ENCODE assay signal across 8 cellular contexts in genomic region chr12:112382866-112383265, GRCh38. TPM values are rescaled to one million over a fixed set of nuclear protein-coding genes. Genes with fewer than 3 reads are reported as not detected.
A peak's percentile ranks its signal among the peaks of the same experiment; 100 is the strongest.
DNase-seq lines count a peak whose midpoint lies in the region; ATAC-seq and TF ChIP-seq lines count a peak whose summit lies in the region.

No MANE protein-coding gene starts in this region.

- peaks cover 31% of the 10 kb centered on the region for H3K4me1 Mint-ChIP-seq in neural crest cell

- H3K27ac Mint-ChIP-seq in neural crest cell (ENCODE audit: unreplicated experiment): no peak overlapping the region

- CTCF ChIA-PET in BJ (lab: Yijun Ruan, JAX): interaction anchor here (1.8 kb wide), 1 partner anchor 185 kb away, joined by 5 read pairs; no protein-coding TSS in a partner anchor

- no peaks in the 10 kb centered on the region for H3K36me3 Mint-ChIP-seq in neural crest cell (ENCODE audit: low read depth)

- TF ChIP-seq CTCF in BJ (IDR thresholded peaks at IDR 0.05; ENCODE audit: insufficient read depth, low read depth, low read length) (no peak), LNCaP clone FGC (IDR thresholded peaks at IDR 0.05; ENCODE audit: control insufficient read depth, extremely low read depth, insufficient read depth) (no peak), neural crest cell (conservative IDR thresholded peaks at IDR 0.05) (no peak)

- peak overlapping the region; percentile 92 for H3K4me3 Mint-ChIP-seq in neural crest cell

- ATAC-seq in HG03139 (IDR thresholded peaks at IDR 0.05; ENCODE audit: unreplicated experiment): no peak
- ATAC-seq in GM21447 (IDR thresholded peaks at IDR 0.05; ENCODE audit: unreplicated experiment): no peak

- DNase-seq in BJ (ENCODE audit: low read depth) (no peak), LNCaP clone FGC (ENCODE audit: low read depth) (no peak), neural crest cell (ENCODE audit: low read depth, low spot score) (no peak), KBM-7 (no peak), HUDEP-2 (lab: John Stamatoyannopoulos, UW; ENCODE audit: unreplicated experiment in 76 of 76) (no peak)

- H3K27ac ChIP-seq in cingulate gyrus (ENCODE audit: low read depth, low read length): peak overlapping the region; percentile 85

- in situ Hi-C loops in KBM-7 (cut with MboI; ENCODE audit: low pct_unique_long_range_greater_than_20kb, low sequenced_read_pairs): no loop called here

- H3K27me3 Mint-ChIP-seq in neural crest cell (ENCODE audit: low read depth): peaks cover 3% of the 10 kb centered on the region

- peak overlapping the region; percentile 50; the same call in 1 of the 2 replicates for H3K4me3 ChIP-seq in BJ (ENCODE audit: low read depth, low read length)
- H3K4me3 ChIP-seq in LNCaP clone FGC (ENCODE audit: low read depth, low read length): peak overlapping the region; percentile 74

- POLR2A ChIA-PET in BJ (lab: Charles Lee): no interaction called here

- H3K36me3 ChIP-seq in BJ (ENCODE audit: control insufficient read depth, insufficient read depth, low read length): no peaks in the 10 kb centered on the region

- H3K9me3 Mint-ChIP-seq in neural crest cell: no peaks in the 10 kb centered on the region

- H3K27me3 ChIP-seq in BJ (ENCODE audit: control insufficient read depth, insufficient read depth, low read length): no peaks in the 10 kb centered on the region

RNA-seq across cellular contexts. Expression of gene HECTD4, which starts 0.6 kb away (rescaled TPM):
- polyA plus RNA-seq in BJ (2011; rRNA removed): 5.5 and 7.3 TPM in 2 replicates
- 20.2 and 24.9 TPM in 2 replicates for polyA minus RNA-seq in BJ (2011; rRNA and poly(A)+ RNA removed)
- total RNA-seq in neural crest cell: 47.8 and 49.4 TPM in 2 replicates

RNA-seq across cellular contexts. Expression of gene RPL6, which starts 26.5 kb away (rescaled TPM):
- 1,566 and 1,961 TPM in 2 replicates for polyA plus RNA-seq in BJ (2011; rRNA removed)
- polyA minus RNA-seq in BJ (2011; rRNA and poly(A)+ RNA removed): 254 and 413 TPM in 2 replicates
- total RNA-seq in neural crest cell: 1,997 and 2,075 TPM in 2 replicates

RNA-seq across cellular contexts. Expression of gene PTPN11, which starts 35.9 kb away (rescaled TPM):
- polyA plus RNA-seq in BJ (2011; rRNA removed): 46.1 and 87.9 TPM in 2 replicates
- polyA minus RNA-seq in BJ (2011; rRNA and poly(A)+ RNA removed): 39.9 and 50.9 TPM in 2 replicates
- total RNA-seq in neural crest cell: 91.8 and 92.1 TPM in 2 replicates
